8 cellular contexts compared by ENCODE assay signal in the genomic region with DNA sequence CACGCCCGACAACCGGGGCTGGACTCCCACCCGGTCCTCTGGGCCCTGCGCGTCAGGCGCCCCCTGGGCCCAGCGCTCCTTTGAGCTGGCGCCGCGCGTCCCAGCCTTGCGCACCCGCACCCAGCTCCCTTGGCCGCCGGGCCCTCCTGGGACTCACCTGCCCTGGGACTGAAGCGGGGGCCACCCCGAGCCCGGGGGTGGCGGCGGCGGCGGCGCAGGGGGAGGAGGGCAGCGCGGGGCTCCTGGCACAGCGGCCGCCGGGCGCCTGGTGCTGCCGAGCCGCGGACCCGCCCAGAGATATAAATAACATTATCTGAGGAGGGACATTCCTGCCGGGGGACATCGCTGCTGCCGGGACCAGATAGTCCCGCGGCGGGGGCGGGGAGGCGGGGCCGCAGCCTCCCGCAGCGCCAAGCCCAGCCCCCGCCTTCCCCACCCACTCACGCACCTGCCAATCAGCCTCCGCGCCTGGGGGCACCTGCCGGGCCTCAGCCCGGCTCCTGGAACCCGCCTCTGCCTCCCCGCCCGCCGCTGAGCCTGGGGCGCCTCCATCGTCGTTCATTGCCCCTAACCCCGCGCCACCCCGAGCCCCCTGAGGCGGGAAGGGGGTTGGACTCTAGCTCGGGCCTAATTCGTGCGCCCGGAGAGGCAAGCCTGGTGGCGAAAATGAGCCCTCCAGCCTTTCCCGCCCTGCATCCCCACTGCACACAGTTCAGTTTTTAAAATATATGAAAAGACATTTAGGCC. TPM values are rescaled to one million over a fixed set of nuclear protein-coding genes. Genes with fewer than 3 reads are reported as not detected.
A peak's percentile ranks its signal among the peaks of the same experiment; 100 is the strongest.
DNase-seq lines count a peak whose midpoint lies in the region; ATAC-seq, FAIRE-seq and TF ChIP-seq lines count a peak whose summit lies in the region.

A gene (minus strand): TSS at position 273 of the 747 bp plus-strand sequence. CDS start 56,813 bp downstream, outside the sequence.

- H4K20me1 ChIP-seq in DOHH2 (ENCODE audit: control insufficient read depth, insufficient read depth, low read depth, low read length) = no peaks in the 10 kb centered on the region

- DNase-seq in HK-2 (ENCODE audit: unreplicated experiment) (peak; percentile 7), iPS DF 6.9 (ENCODE audit: low read depth, low spot score) (no peak), small intestine (peak; percentile 27), amniotic stem cell (lab: John Stamatoyannopoulos, UW) (no peak)
- peak; percentile 67 for DNase-seq in activated naive CD8-positive, alpha-beta T cell treated with anti-CD3 and anti-CD28 coated beads, Interleukin-2, amount 50 U/mL, for 24 hours

- peak; percentile 63 for ATAC-seq in SK-N-SH treated with all-trans-retinoic acid at 6 μM for 48 hours
- peak; percentile 68 for ATAC-seq in activated naive CD8-positive, alpha-beta T cell treated with anti-CD3 and anti-CD28 coated beads, Interleukin-2, amount 50 U/mL, for 24 hours
- no peak for ATAC-seq in HG03439 (IDR thresholded peaks at IDR 0.05; ENCODE audit: unreplicated experiment)

- peak within 1 kb of the TSS; percentile 79 for H3K4me3 Mint-ChIP-seq in activated naive CD8-positive, alpha-beta T cell treated with anti-CD3 and anti-CD28 coated beads, Interleukin-2, amount 50 U/mL, for 24 hours

- peaks cover 50% of the 10 kb centered on the region for H3K27me3 Mint-ChIP-seq in activated naive CD8-positive, alpha-beta T cell treated with anti-CD3 and anti-CD28 coated beads, Interleukin-2, amount 50 U/mL, for 24 hours

- TF ChIP-seq CTCF in DOHH2 (IDR thresholded peaks at IDR 0.05; ENCODE audit: low read depth, low read length, poor library complexity, severe bottlenecking) = no peak

- H3F3A ChIP-seq in DOHH2 (ENCODE audit: control insufficient read depth, insufficient read depth) = no peaks in the 10 kb centered on the region

- H3K9me3 Mint-ChIP-seq in activated naive CD8-positive, alpha-beta T cell treated with anti-CD3 and anti-CD28 coated beads, Interleukin-2, amount 50 U/mL, for 24 hours = no peaks in the 10 kb centered on the region

- WGBS in iPS DF 6.9 (ENCODE audit: insufficient coverage, insufficient read length) = no CpG with 5 or more reads among the region's 68 CpGs
- 0 to 3% (median 1%) methylated on average over 32 to 68 of the region's 68 CpGs for WGBS in small intestine, 3 donors

- H3K4me1 Mint-ChIP-seq in activated naive CD8-positive, alpha-beta T cell treated with anti-CD3 and anti-CD28 coated beads, Interleukin-2, amount 50 U/mL, for 24 hours = peaks cover 4% of the 10 kb centered on the region

- H3K4me3 ChIP-seq in DOHH2 (ENCODE audit: low read length) (peak within 1 kb of the TSS; percentile 65), iPS DF 6.9 (ENCODE audit: low read length) (peak within 1 kb of the TSS; percentile 73; the same call in 1 of the 2 replicates), small intestine (ENCODE audit: low read depth in 1 of 2, low read length in 2 of 2) (peak within 1 kb of the TSS; percentile 46 to 56)

- H3K4me1 ChIP-seq in DOHH2 (ENCODE audit: control insufficient read depth, low read length) (peaks cover 5% of the 10 kb centered on the region; the same call in 1 of the 2 replicates), iPS DF 6.9 (ENCODE audit: control insufficient read depth, insufficient read depth, low read length) (no peaks in the 10 kb centered on the region), small intestine (ENCODE audit: control insufficient read depth in 2 of 2, insufficient read depth in 1 of 2, low read depth in 1 of 2, low read length in 1 of 2) (no peaks in the 10 kb centered on the region)

- no peak within 1 kb of the TSS for H3K27ac ChIP-seq in DOHH2 (ENCODE audit: low read depth, low read length)
- no peak within 1 kb of the TSS for H3K27ac ChIP-seq in iPS DF 6.9 (ENCODE audit: low read length)
- H3K27ac ChIP-seq in small intestine (ENCODE audit: low read depth in 1 of 2, low read length in 1 of 2) = no peak within 1 kb of the TSS

- no peaks in the 10 kb centered on the region for H3K9me2 ChIP-seq in DOHH2 (replicated peaks; ENCODE audit: control insufficient read depth, low read length)

- H3K27ac Mint-ChIP-seq in activated naive CD8-positive, alpha-beta T cell treated with anti-CD3 and anti-CD28 coated beads, Interleukin-2, amount 50 U/mL, for 24 hours = no peak within 1 kb of the TSS

- H3K79me2 ChIP-seq in DOHH2 (ENCODE audit: control insufficient read depth, low read length) = no peaks in the 10 kb centered on the region

- peak within 1 kb of the TSS; percentile 83 for H3K4me2 ChIP-seq in DOHH2 (ENCODE audit: low read length)

- H3K36me3 ChIP-seq in DOHH2 (ENCODE audit: control insufficient read depth, low read length) = no peaks in the 10 kb centered on the region
- no peaks in the 10 kb centered on the region for H3K36me3 ChIP-seq in iPS DF 6.9 (ENCODE audit: control insufficient read depth, insufficient read depth, low read length)
- H3K36me3 ChIP-seq in small intestine (ENCODE audit: control insufficient read depth in 2 of 2, insufficient read depth in 2 of 2, low read length in 2 of 2) = no peaks in the 10 kb centered on the region

- no peaks in the 10 kb centered on the region for H3K36me3 Mint-ChIP-seq in activated naive CD8-positive, alpha-beta T cell treated with anti-CD3 and anti-CD28 coated beads, Interleukin-2, amount 50 U/mL, for 24 hours (ENCODE audit: low read depth)

- peaks cover 70% of the 10 kb centered on the region for H3K27me3 ChIP-seq in DOHH2 (ENCODE audit: control insufficient read depth, low read length)
- peaks cover 8% of the 10 kb centered on the region; the same call in 1 of the 2 replicates for H3K27me3 ChIP-seq in iPS DF 6.9 (ENCODE audit: control insufficient read depth, insufficient read depth, low read length)
- H3K27me3 ChIP-seq in small intestine (ENCODE audit: control insufficient read depth in 2 of 2, insufficient read depth in 2 of 2, low read length in 2 of 2) = peaks cover 0 to 16% of the 10 kb centered on the region in 2 donors

- no peak for FAIRE-seq in small intestine (lab: Jason Lieb, UNC)

- H3K9me3 ChIP-seq in DOHH2 (ENCODE audit: control insufficient read depth, insufficient read depth, low read length) (no peaks in the 10 kb centered on the region), iPS DF 6.9 (ENCODE audit: control insufficient read depth, insufficient read depth, low read length) (no peaks in the 10 kb centered on the region), small intestine (ENCODE audit: control insufficient read depth, low read depth) (no peaks in the 10 kb centered on the region)

TF ChIP-seq in SK-N-SH treated with all-trans-retinoic acid at 6 μM for 48 hours, 23 proteins besides CTCF, POLR2A, EP300 and RAD21:
- TF ChIP-seq PPARA (CRISPR knock-in tag; IDR thresholded peaks at IDR 0.05; ENCODE audit: borderline replicate concordance) (no peak), ZFP30 (CRISPR knock-in tag; IDR thresholded peaks at IDR 0.05) (no peak)

RNA-seq across cellular contexts. Expression of the gene that starts here (rescaled TPM):
- 1 to 10 TPM in 1 of 3 donors, under 1 TPM in 2; under 0.01 to 1.1 (median 0.27) TPM for polyA plus RNA-seq in small intestine

Comparison
In these comparisons a context has a peak if more than half of its experiments do, and no peak if none do; other contexts are left out.
1. DNase-seq: peak in HK-2 (single experiment), activated naive CD8-positive, alpha-beta T cell treated with anti-CD3 and anti-CD28 coated beads, Interleukin-2, amount 50 U/mL, for 24 hours (single experiment) and small intestine (single experiment); none in iPS DF 6.9 (single experiment) and amniotic stem cell (single experiment).
2. Peak in every context shown above with its lines, with median percentiles within 50 percentile points of each other: H3K4me3 ChIP-seq.